Comparison of ENCODE assay signal across 17 cellular contexts in the genomic region with DNA sequence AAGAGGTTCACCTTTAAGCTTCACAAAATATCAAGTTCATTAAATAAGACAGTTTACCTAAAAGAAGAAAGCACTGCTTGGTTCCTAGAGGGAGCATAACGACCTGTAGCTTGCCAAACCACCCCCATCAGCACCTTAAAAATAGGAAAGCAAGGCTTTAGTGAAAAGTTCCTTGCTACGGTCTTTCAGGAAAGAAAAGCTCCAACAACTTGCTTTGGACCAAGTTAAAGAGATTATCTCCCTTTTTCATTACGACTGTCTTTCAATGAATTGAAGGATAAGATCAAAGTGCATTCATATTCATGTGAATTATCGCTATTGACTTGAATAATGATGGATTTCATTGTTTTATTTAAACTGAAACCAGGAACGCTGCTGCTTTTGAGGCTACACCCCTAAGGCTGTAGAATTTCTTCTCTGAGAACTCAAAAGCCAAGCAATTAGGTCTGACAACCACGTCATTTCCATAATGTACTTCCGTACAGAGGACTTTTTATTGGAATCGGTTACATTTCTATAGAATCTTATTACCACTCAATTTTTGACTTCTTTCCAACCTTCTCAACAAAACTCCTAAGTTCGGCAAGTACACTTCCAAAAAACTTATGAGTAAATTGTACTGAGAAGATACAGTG. TPM values are rescaled to one million over a fixed set of nuclear protein-coding genes. Genes with fewer than 3 reads are reported as not detected.
DNase-seq lines count a peak whose midpoint lies in the region; ATAC-seq, FAIRE-seq and TF ChIP-seq lines count a peak whose summit lies in the region.
"Had no signal": no experiment of that assay in that cellular context is flagged by ENCODE, and none has a peak within 500 bp of the region (broad histone marks: within the 10 kb centered on the region; RNA-seq: fewer than 3 reads in every experiment).

No MANE protein-coding gene starts in this region.

- CTCF ChIA-PET in PC-3 (lab: Charles Lee) = no interaction called here

- no peaks in the 10 kb centered on the region for H3K27me3 ChIP-seq in PC-3 (ENCODE audit: low read length)

- peak; percentile 98 for FAIRE-seq in G401.6 (lab: Jason Lieb, UNC)

- peaks cover 64% of the 10 kb centered on the region for H3K27me3 Mint-ChIP-seq in activated T-cell treated with anti-CD3 and anti-CD28 coated beads, Interleukin-2, amount 50 U/mL, for 4 hours (ENCODE audit: low read depth)
- peaks cover 95% of the 10 kb centered on the region for H3K27me3 Mint-ChIP-seq in neural crest cell (ENCODE audit: low read depth)

- no peaks in the 10 kb centered on the region for H3K36me3 ChIP-seq in PC-3 (ENCODE audit: low read depth, low read length)
- H3K36me3 ChIP-seq: esophagus squamous epithelium had no signal

- peak overlapping the region; percentile 67 for H3K4me3 ChIP-seq in PC-3 (ENCODE audit: low read length)
- H3K4me3 ChIP-seq: esophagus squamous epithelium had no signal

- BruUV-seq in PC-3 (replicated peaks; lab: Mats Ljungman, UMichigan) = no TSS peak

- TF ChIP-seq CTCF in PC-3 (conservative IDR thresholded peaks at IDR 0.05; ENCODE audit: low read depth, low read length) (no peak), neural crest cell (conservative IDR thresholded peaks at IDR 0.05) (no peak)

- intact Hi-C loops in PC-3 (cut with micrococcal nuclease) = no loop called here

- no peak overlapping the region for H3K27ac Mint-ChIP-seq in neural crest cell (ENCODE audit: unreplicated experiment)
- H3K27ac Mint-ChIP-seq: activated B cell treated with CpG ODN at 0.5 μM for 24 hours had no signal

- H3F3A ChIP-seq in PC-3 (ENCODE audit: low read length, unreplicated experiment) = no peaks in the 10 kb centered on the region

- POLR2A ChIA-PET in PC-3 (lab: Charles Lee; ENCODE audit: unreplicated experiment) = interaction anchor here (0.7 kb wide), 1 partner anchor 457 kb away, joined by 5 read pairs; no protein-coding TSS in a partner anchor

- H3K4me2 ChIP-seq in PC-3 (ENCODE audit: low read length) = peak overlapping the region; percentile 90

- no peaks in the 10 kb centered on the region for H3K9me2 ChIP-seq in PC-3 (replicated peaks; ENCODE audit: low read length)

- peaks cover 5% of the 10 kb centered on the region for H3K9me3 Mint-ChIP-seq in activated T-cell treated with anti-CD3 and anti-CD28 coated beads, Interleukin-2, amount 50 U/mL, for 4 hours
- H3K9me3 Mint-ChIP-seq in neural crest cell = peaks cover 3% of the 10 kb centered on the region
- H3K9me3 Mint-ChIP-seq: effector memory CD8-positive, alpha-beta T cell had no signal

- H3K4me3 Mint-ChIP-seq in activated T-cell treated with anti-CD3 and anti-CD28 coated beads, Interleukin-2, amount 50 U/mL, for 4 hours = peak overlapping the region; percentile 21
- H3K4me3 Mint-ChIP-seq in neural crest cell = peak overlapping the region; percentile 95
- H3K4me3 Mint-ChIP-seq: activated B cell treated with CpG ODN at 0.5 μM for 24 hours had no signal

- peak overlapping the region; percentile 89 for H3K27ac ChIP-seq in PC-3 (ENCODE audit: low read length)
- H3K27ac ChIP-seq: esophagus squamous epithelium had no signal

- H3K4me1 ChIP-seq in PC-3 (ENCODE audit: insufficient read depth, low read length) = peaks cover 30% of the 10 kb centered on the region

- ATAC-seq in activated T-cell treated with anti-CD3 and anti-CD28 coated beads, Interleukin-2, amount 50 U/mL, for 4 hours = no peak
- no peak for ATAC-seq in PC-3
- ATAC-seq in HG02970 (IDR thresholded peaks at IDR 0.05; ENCODE audit: low FRiP score, unreplicated experiment) = no peak
- ATAC-seq: effector memory CD8-positive, alpha-beta T cell had no signal

- H3K36me3 Mint-ChIP-seq in activated T-cell treated with anti-CD3 and anti-CD28 coated beads, Interleukin-2, amount 50 U/mL, for 4 hours (ENCODE audit: insufficient read depth) = peaks cover 1% of the 10 kb centered on the region
- peaks cover 3% of the 10 kb centered on the region for H3K36me3 Mint-ChIP-seq in neural crest cell (ENCODE audit: low read depth)

- peak overlapping the region; percentile 74 for H2AFZ ChIP-seq in PC-3 (ENCODE audit: low read length)

- no peaks in the 10 kb centered on the region for H4K20me1 ChIP-seq in PC-3 (ENCODE audit: low read length)

- peaks cover 7% of the 10 kb centered on the region; the same call in 1 of the 2 replicates for H3K79me2 ChIP-seq in PC-3 (ENCODE audit: low read length)

- H3K4me1 Mint-ChIP-seq in activated T-cell treated with anti-CD3 and anti-CD28 coated beads, Interleukin-2, amount 50 U/mL, for 4 hours (ENCODE audit: low read depth) = peaks cover 30% of the 10 kb centered on the region
- H3K4me1 Mint-ChIP-seq in neural crest cell = peaks cover 25% of the 10 kb centered on the region

- no peak for DNase-seq in activated T-cell treated with anti-CD3 and anti-CD28 coated beads, Interleukin-2, amount 50 U/mL, for 4 hours
- no peak for DNase-seq in activated T-cell treated with anti-CD3 and anti-CD28 coated beads, Interleukin-2, amount 50 U/mL, for 1 hour
- DNase-seq in PC-3 (peak; percentile 39), neural crest cell (ENCODE audit: low read depth, low spot score) (no peak), NCI-H2227 treated with DMSO at 0.1 percent for 48 hours (lab: John Stamatoyannopoulos, UW) (no peak), hepatic stellate cell (ENCODE audit: low spot score) (no peak)
- DNase-seq: activated B cell treated with CpG ODN at 0.5 μM for 24 hours; CD8-positive, alpha-beta memory T cell; effector memory CD8-positive, alpha-beta T cell; esophagus squamous epithelium; NCI-H1105 treated with DMSO at 0.1 percent for 48 hours; NCI-H510A treated with DMSO at 0.1 percent for 48 hours; nucleus accumbens; SHP77 treated with DMSO at 0.1 percent for 48 hours; stimulated activated CD4-positive, alpha-beta T cell treated with anti-CD3 and anti-CD28 coated beads, Interleukin-12 subunit alpha, Interleukin-12 subunit beta, amount 100 ng/mL, for 4 hours had no signal

- H3K9me3 ChIP-seq in PC-3 (ENCODE audit: low read length) = no peaks in the 10 kb centered on the region
- H3K9me3 ChIP-seq: esophagus squamous epithelium had no signal

- H3K9ac ChIP-seq in PC-3 (ENCODE audit: low read length) = peak overlapping the region; percentile 99

RNA-seq across cellular contexts. Expression of a gene that starts 6.9 kb away (rescaled TPM):
- not detected for total RNA-seq in activated T-cell treated with anti-CD3 and anti-CD28 coated beads, Interleukin-2, amount 50 U/mL, for 4 hours
- total RNA-seq in PC-3 (2014; rRNA removed) (0.04 and 0.12 TPM in 2 replicates), neural crest cell (1.5 and 1.6 TPM in 2 replicates)

RNA-seq across cellular contexts. Expression of a gene that starts 17.5 kb away (rescaled TPM):
- 10 to 100 TPM; 80.9 to 96.1 (median 89.5) TPM for total RNA-seq in activated T-cell treated with anti-CD3 and anti-CD28 coated beads, Interleukin-2, amount 50 U/mL, for 4 hours
- total RNA-seq in PC-3 (2014; rRNA removed) (119 and 124 TPM in 2 replicates), neural crest cell (46.4 and 49.9 TPM in 2 replicates)

RNA-seq across cellular contexts. Expression of a gene that starts 22.2 kb away (rescaled TPM):
- 10 to 100 TPM; 49.3 to 56.4 (median 51.0) TPM for total RNA-seq in activated T-cell treated with anti-CD3 and anti-CD28 coated beads, Interleukin-2, amount 50 U/mL, for 4 hours
- 86.4 and 86.6 TPM in 2 replicates for total RNA-seq in PC-3 (2014; rRNA removed)
- 31.1 and 35.1 TPM in 2 replicates for total RNA-seq in neural crest cell
